8 cellular contexts compared by ENCODE assay signal in genomic region chr17:1628856-1629646, GRCh38. TPM values are rescaled to one million over a fixed set of nuclear protein-coding genes. Genes with fewer than 3 reads are reported as not detected.
A peak's percentile ranks its signal among the peaks of the same experiment; 100 is the strongest.
DNase-seq lines count a peak whose midpoint lies in the region; ATAC-seq and TF ChIP-seq lines count a peak whose summit lies in the region.

No MANE protein-coding gene starts in this region.

- TF ChIP-seq CTCF in GM12874 (IDR thresholded peaks at IDR 0.05; ENCODE audit: insufficient read depth, low read depth, low read length) (peak; percentile 44), prostate gland (IDR thresholded peaks at IDR 0.05) (peak; percentile 27 to 72 (median 48))

- peaks cover 17% of the 10 kb centered on the region for H3K27me3 Mint-ChIP-seq in T-helper 17 cell

- ATAC-seq in HG02840 (IDR thresholded peaks at IDR 0.05; ENCODE audit: low FRiP score, unreplicated experiment) (peak; percentile 49), T-helper 17 cell (peak; percentile 80), left ventricle myocardium superior (peak; percentile 90)

- peak overlapping the region; percentile 47 to 83 for H3K4me3 ChIP-seq in prostate gland

- H3K36me3 Mint-ChIP-seq in T-helper 17 cell (ENCODE audit: low read depth) = peaks cover 2% of the 10 kb centered on the region

- peak overlapping the region; percentile 95 for H3K27ac ChIP-seq in angular gyrus (ENCODE audit: low read depth, low read length)
- H3K27ac ChIP-seq in prostate gland = peak overlapping the region; percentile 78 to 94

- H3K9me3 ChIP-seq in T-helper 17 cell (ENCODE audit: control insufficient read depth, low read length, poor library complexity, severe bottlenecking) = no peaks in the 10 kb centered on the region
- no peaks in the 10 kb centered on the region for H3K9me3 ChIP-seq in prostate gland

- 1% methylated on average over 73 of the region's 84 CpGs for WGBS in prostate gland

- peak overlapping the region; percentile 98 for H3K4me3 Mint-ChIP-seq in T-helper 17 cell

- H3K27me3 ChIP-seq in prostate gland (replicated peaks; ENCODE audit: insufficient read depth) = no peaks in the 10 kb centered on the region

- H3K4me1 ChIP-seq in prostate gland (replicated peaks) = peaks cover 8% of the 10 kb centered on the region

- no peaks in the 10 kb centered on the region for H3K36me3 ChIP-seq in prostate gland

- TF ChIP-seq POLR2A in prostate gland (IDR thresholded peaks at IDR 0.05) = peak; percentile 74

- H3K27ac Mint-ChIP-seq in T-helper 17 cell = peak overlapping the region; percentile 89

- DNase-seq in NCI-H1694 (lab: John Stamatoyannopoulos, UW) (peak; percentile 85), T-helper 17 cell (peak; percentile 70 to 80 (median 77)), left ventricle myocardium superior (peak; percentile 95), prostate gland (ENCODE audit: low spot score) (peak; percentile 94), ureter (ENCODE audit: low spot score) (peak; percentile 97)

- intact Hi-C loops in left ventricle myocardium superior (cut with micrococcal nuclease) (loop anchor here (5.0 kb wide), 1 partner anchor 52 kb away; no protein-coding TSS in a partner anchor), prostate gland (cut with DNase I) (loop anchor here (1.0 to 5.0 kb wide), 2 partner anchors 37 to 55 kb away; no protein-coding TSS in a partner anchor)

- H3K4me1 Mint-ChIP-seq in T-helper 17 cell = peaks cover 20% of the 10 kb centered on the region

RNA-seq across cellular contexts. Expression of gene SLC43A2, which starts 0.4 kb away (rescaled TPM):
- total RNA-seq in T-helper 17 cell = 1 to 10 TPM; 5.1 to 7.4 TPM
- total RNA-seq in left ventricle myocardium superior = 3.1 TPM
- total RNA-seq in prostate gland = 10 to 100 TPM; 11.8 to 14.8 TPM
- total RNA-seq in ureter = 30.9 TPM

RNA-seq across cellular contexts. Expression of gene SCARF1, which starts 16.5 kb away (rescaled TPM):
- total RNA-seq in T-helper 17 cell (1 to 10 TPM; 1.6 to 2.3 TPM), left ventricle myocardium superior (13.1 TPM), prostate gland (10 to 100 TPM; 11.0 to 14.5 TPM), ureter (16.3 TPM)

RNA-seq across cellular contexts. Expression of gene RILP, which starts 20.6 kb away (rescaled TPM):
- total RNA-seq in T-helper 17 cell (1 to 10 TPM; 2.3 to 3.0 TPM), left ventricle myocardium superior (81.4 TPM), prostate gland (10 to 100 TPM; 16.9 to 24.4 TPM), ureter (22.5 TPM)

RNA-seq across cellular contexts. Expression of gene PRPF8, which starts 55.6 kb away (rescaled TPM):
- total RNA-seq in T-helper 17 cell = 100 to 1,000 TPM; 451 to 472 TPM
- 135 TPM for total RNA-seq in left ventricle myocardium superior
- total RNA-seq in prostate gland = 100 to 1,000 TPM; 235 to 321 TPM
- 396 TPM for total RNA-seq in ureter

Comparison
In these comparisons a context has a peak if more than half of its experiments do, and no peak if none do; other contexts are left out.
1. Peak in every context shown above with its lines: DNase-seq, ATAC-seq, H3K4me3 ChIP-seq and H3K27ac ChIP-seq.